15 cellular contexts compared by ENCODE assay signal in genomic region chr15:75153565-75154248, GRCh38. TPM values are rescaled to one million over a fixed set of nuclear protein-coding genes. Genes with fewer than 3 reads are reported as not detected.
DNase-seq lines count a peak whose midpoint lies in the region; ATAC-seq, FAIRE-seq and TF ChIP-seq lines count a peak whose summit lies in the region.
"Had no signal": no experiment of that assay in that cellular context is flagged by ENCODE, and none has a peak within 500 bp of the region (broad histone marks: within the 10 kb centered on the region; RNA-seq: fewer than 3 reads in every experiment).

No MANE protein-coding gene starts in this region.

- H3K9ac ChIP-seq in BLaER1 treated with 17β-estradiol and CSF1 and Interleukin-3, amounts not matched to agents 10 nM and 100 nM = peak overlapping the region in 10 of 11 experiments; percentile 29 to 76 (median 65); a peak in 16 of 22 replicates
- H3K9ac ChIP-seq in HepG2 (ENCODE audit: insufficient read depth, low read depth, low read length) = peak overlapping the region; percentile 28; the same call in 1 of the 2 replicates

- CTCF ChIA-PET in HEK293 (lab: Yijun Ruan, JAX) (no interaction called here), HepG2 (lab: Yijun Ruan, JAX; ENCODE audit: low intra/inter-chr PET ratio, low total read pairs) (no interaction called here)

- H3K4me2 ChIP-seq in BLaER1 treated with 17β-estradiol and CSF1 and Interleukin-3, amounts not matched to agents 10 nM and 100 nM = peak overlapping the region; percentile 71 to 96 (median 90)
- peak overlapping the region; percentile 13; the same call in 1 of the 2 replicates for H3K4me2 ChIP-seq in HepG2 (ENCODE audit: low read depth, low read length)

- H3K27me3 ChIP-seq in BLaER1 treated with 17β-estradiol and CSF1 and Interleukin-3, amounts not matched to agents 10 nM and 100 nM = no peaks in the 10 kb centered on the region
- H3K27me3 ChIP-seq in HepG2 (ENCODE audit: control insufficient read depth in 1 of 2, insufficient read depth in 2 of 2, low read length in 2 of 2) = no peaks in the 10 kb centered on the region; a peak in 1 of 5 replicates

- BruUV-seq in HepG2 (replicated peaks; lab: Mats Ljungman, UMichigan) = no TSS peak

- no peak for TF ChIP-seq RAD21 in HepG2 (CRISPR knock-in tag; IDR thresholded peaks at IDR 0.05)

- peak overlapping the region in 3 of 6 donors; percentile 53 to 76 (median 73) for H3K27ac Mint-ChIP-seq in immature natural killer cell
- H3K27ac Mint-ChIP-seq: activated CD4-positive, alpha-beta T cell treated with anti-CD3 and anti-CD28 coated beads, Interleukin-2, amount 10 ng/mL, durations not matched to agents 7 days and 5 days had no signal

- in situ Hi-C loops in HepG2 (cut with HindIII; ENCODE audit: extremely low pct_ligation_motif_present, low pct_unique_long_range_greater_than_20kb) = loop anchor here (5.0 kb wide), 1 partner anchor 49 kb away; the partner anchor contains the start of gene C15orf39

- no peaks in the 10 kb centered on the region for H3K36me3 Mint-ChIP-seq in immature natural killer cell

- peaks cover 30 to 33% of the 10 kb centered on the region in 2 donors for H3K4me1 Mint-ChIP-seq in immature natural killer cell

- peaks cover 0 to 2% (median 1%) of the 10 kb centered on the region in 3 donors for H3K27me3 Mint-ChIP-seq in immature natural killer cell (ENCODE audit: low read depth in 3 of 3)

- H3K9me3 Mint-ChIP-seq in immature natural killer cell = no peaks in the 10 kb centered on the region

- no peak overlapping the region for H2AFZ ChIP-seq in HepG2 (ENCODE audit: low read length)

- H3K4me3 Mint-ChIP-seq in immature natural killer cell = no peak overlapping the region
- H3K4me3 Mint-ChIP-seq: activated CD4-positive, alpha-beta T cell treated with anti-CD3 and anti-CD28 coated beads, Interleukin-2, amount 10 ng/mL, durations not matched to agents 7 days and 5 days had no signal

- no peak for TF ChIP-seq POLR2A in HepG2 (IDR thresholded peaks at IDR 0.05; ENCODE audit: insufficient read depth in 1 of 2, low read depth in 2 of 2, low read length in 2 of 2)

- peaks cover 45 to 91% (median 72%) of the 10 kb centered on the region in 10 experiments for H3K4me1 ChIP-seq in BLaER1 treated with 17β-estradiol and CSF1 and Interleukin-3, amounts not matched to agents 10 nM and 100 nM
- 0 out of 2 replicates have a peak, but pooled peaks cover 4% of the 10 kb centered on the region for H3K4me1 ChIP-seq in HEK293 (ENCODE audit: control insufficient read depth, insufficient read depth, low read length)
- peaks cover 73% of the 10 kb centered on the region for H3K4me1 ChIP-seq in HepG2 (ENCODE audit: insufficient read depth, low read length)

- peaks cover 6 to 40% (median 17%) of the 10 kb centered on the region in 11 experiments for H3K9me3 ChIP-seq in BLaER1 treated with 17β-estradiol and CSF1 and Interleukin-3, amounts not matched to agents 10 nM and 100 nM (replicated peaks in 1 of 11)
- no peaks in the 10 kb centered on the region for H3K9me3 ChIP-seq in HEK293 (ENCODE audit: control insufficient read depth, insufficient read depth, low read depth, low read length)
- H3K9me3 ChIP-seq in HepG2 (ENCODE audit: low read length) = no peaks in the 10 kb centered on the region

- no peaks in the 10 kb centered on the region for H3K36me3 ChIP-seq in BLaER1 treated with 17β-estradiol and CSF1 and Interleukin-3, amounts not matched to agents 10 nM and 100 nM
- H3K36me3 ChIP-seq in HEK293 (ENCODE audit: control insufficient read depth in 2 of 2, insufficient read depth in 1 of 2, low read length in 2 of 2) (no peaks in the 10 kb centered on the region), HepG2 (replicated peaks in 1 of 2; ENCODE audit: control insufficient read depth in 1 of 2, insufficient read depth in 2 of 2, low read length in 2 of 2) (no peaks in the 10 kb centered on the region)

- WGBS in HepG2 (ENCODE audit: low lambda C conversion rate) = 85% methylated on average over 7 of the region's 7 CpGs

- H3K79me2 ChIP-seq in HepG2 (ENCODE audit: insufficient read depth, low read length) = no peaks in the 10 kb centered on the region

- H3K4me3 ChIP-seq in BLaER1 treated with 17β-estradiol and CSF1 and Interleukin-3, amounts not matched to agents 10 nM and 100 nM = peak overlapping the region in 4 of 10 experiments; percentile 18 to 39 (median 33); a peak in 8 of 20 replicates
- H3K4me3 ChIP-seq in HEK293 (ENCODE audit: low read depth, low read length) (no peak overlapping the region), HepG2 (replicated peaks in 1 of 3; ENCODE audit: insufficient read depth in 1 of 3, low read depth in 2 of 3, low read length in 3 of 3) (no peak overlapping the region)

- DNase-seq in SIG-M5 (lab: John Stamatoyannopoulos, UW) (peak; percentile 22), HepG2 (ENCODE audit: low spot score) (no peak), immature natural killer cell (no peak)
- DNase-seq in activated CD4-positive, alpha-beta T cell treated with anti-CD3 and anti-CD28 coated beads, Interleukin-2, amount 50 U/mL, for 48 hours = no peak
- DNase-seq: activated T-cell treated with anti-CD3 and anti-CD28 coated beads, Interleukin-2, amount 50 U/mL, for 48 hours; amniotic stem cell; DMS79 treated with DMSO at 0.1 percent for 48 hours; kidney glomerular epithelial cell had no signal

- H3K27ac ChIP-seq in BLaER1 treated with 17β-estradiol and CSF1 and Interleukin-3, amounts not matched to agents 10 nM and 100 nM = peak overlapping the region in 10 of 11 experiments; percentile 65 to 89 (median 78); a peak in 18 of 22 replicates
- H3K27ac ChIP-seq in HEK293 (ENCODE audit: extremely low read depth, low read depth, low read length) (no peak overlapping the region), HepG2 (ENCODE audit: extremely low read length, insufficient read depth, low read length) (peak overlapping the region; percentile 5)
- H3K27ac ChIP-seq: epithelial cell of prostate had no signal

- TF ChIP-seq CTCF in HEK293 (tag by site-specific recombination; IDR thresholded peaks at IDR 0.05) = no peak
- TF ChIP-seq CTCF in HepG2 (CRISPR knock-in tag; IDR thresholded peaks at IDR 0.05) = no peak

- no peak for FAIRE-seq in HepG2 (lab: Jason Lieb, UNC)

- TF ChIP-seq EP300 in HepG2 (IDR thresholded peaks at IDR 0.05; ENCODE audit: low read depth in 2 of 2, low read length in 2 of 2) = no peak
- no peak for TF ChIP-seq EP300 in HepG2 (CRISPR knock-in tag; IDR thresholded peaks at IDR 0.05; ENCODE audit: borderline replicate concordance)

- POLR2A ChIA-PET in HEK293 (lab: Yijun Ruan, JAX) (interaction anchor here (0.7 to 1.4 kb wide), 2 partner anchors 48 to 603 kb away, joined by 3 to 4 read pairs; partner anchors contain the start of gene C15orf39), HepG2 (lab: Yijun Ruan, JAX) (interaction anchor here (0.6 to 1.6 kb wide), 8 partner anchors 9 to 488 kb away, joined by 3 to 10 read pairs (median 4); partner anchors contain the start of gene C15orf39)

- ATAC-seq in HepG2 (no peak), esophagus mucosa (no peak), HG03521 (IDR thresholded peaks at IDR 0.05; ENCODE audit: unreplicated experiment) (no peak)
- ATAC-seq: PC-3 had no signal

- intact Hi-C loops in HepG2 (cut with micrococcal nuclease; ENCODE audit: unreplicated experiment) = no loop called here

- H4K20me1 ChIP-seq in BLaER1 treated with 17β-estradiol and CSF1 and Interleukin-3, amounts not matched to agents 10 nM and 100 nM = no peaks in the 10 kb centered on the region
- H4K20me1 ChIP-seq in HepG2 (ENCODE audit: insufficient read depth, low read length) = no peaks in the 10 kb centered on the region

TF ChIP-seq in HepG2, 621 proteins besides CTCF, POLR2A, EP300 and RAD21:
- TF ChIP-seq XBP1 (CRISPR knock-in tag; IDR thresholded peaks at IDR 0.05) = no peak
- TF ChIP-seq ZSCAN22 (CRISPR knock-in tag; IDR thresholded peaks at IDR 0.05) = peak; percentile 84
- TF ChIP-seq, protein P1, sequence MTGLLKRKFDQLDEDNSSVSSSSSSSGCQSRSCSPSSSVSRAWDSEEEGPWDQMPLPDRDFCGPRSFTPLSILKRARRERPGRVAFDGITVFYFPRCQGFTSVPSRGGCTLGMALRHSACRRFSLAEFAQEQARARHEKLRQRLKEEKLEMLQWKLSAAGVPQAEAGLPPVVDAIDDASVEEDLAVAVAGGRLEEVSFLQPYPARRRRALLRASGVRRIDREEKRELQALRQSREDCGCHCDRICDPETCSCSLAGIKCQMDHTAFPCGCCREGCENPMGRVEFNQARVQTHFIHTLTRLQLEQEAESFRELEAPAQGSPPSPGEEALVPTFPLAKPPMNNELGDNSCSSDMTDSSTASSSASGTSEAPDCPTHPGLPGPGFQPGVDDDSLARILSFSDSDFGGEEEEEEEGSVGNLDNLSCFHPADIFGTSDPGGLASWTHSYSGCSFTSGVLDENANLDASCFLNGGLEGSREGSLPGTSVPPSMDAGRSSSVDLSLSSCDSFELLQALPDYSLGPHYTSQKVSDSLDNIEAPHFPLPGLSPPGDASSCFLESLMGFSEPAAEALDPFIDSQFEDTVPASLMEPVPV (CRISPR knock-in tag; IDR thresholded peaks at IDR 0.05) = no peak
- no peak for TF ChIP-seq HOXD1 (CRISPR knock-in tag; IDR thresholded peaks at IDR 0.05)
- no peak for TF ChIP-seq SNAPC2 (CRISPR knock-in tag; IDR thresholded peaks at IDR 0.05)

RNA-seq across cellular contexts. Expression of gene C15orf39, which starts 48.0 kb away (rescaled TPM):
- total RNA-seq in HepG2 (2016; rRNA removed; fragmentation: Illumina TruSeq; extraction: Trizol) (13.5 and 17.5 TPM in 2 replicates), esophagus mucosa (23.1 TPM)
- total RNA-seq in HepG2 (2016; cell fraction: cytosol; rRNA removed; fragmentation: Illumina TruSeq; extraction: Trizol; ENCODE audit: low read depth) = 3.3 and 3.4 TPM in 2 replicates
- 14.9 and 16.1 TPM in 2 replicates for total RNA-seq in HepG2 (2016; cell fraction: insoluble cytoplasmic fraction; rRNA removed; fragmentation: Illumina TruSeq; extraction: Trizol)
- 10.8 and 11.9 TPM in 2 replicates for total RNA-seq in HepG2 (2016; cell fraction: membrane; rRNA removed; fragmentation: Illumina TruSeq; extraction: Trizol)
- 15.0 and 15.3 TPM in 2 replicates for total RNA-seq in HepG2 (2016; cell fraction: nucleus; rRNA removed; fragmentation: Illumina TruSeq; extraction: Trizol)
- polyA plus RNA-seq in HepG2 (2011; rRNA removed) (6.2 and 8.1 TPM in 2 replicates), immature natural killer cell (10 to 100 TPM in 1 of 3 donors, 1 to 10 TPM in 2; 3.8 to 14.0 (median 4.7) TPM)
- polyA plus RNA-seq in HepG2 (2011; cell fraction: cytosol; rRNA removed) = 3.4 and 5.1 TPM in 2 replicates
- 22.0 and 24.2 TPM in 2 replicates for polyA plus RNA-seq in HepG2 (2011; cell fraction: nucleus; rRNA removed)
- 14.6 and 19.5 TPM in 2 replicates for polyA plus RNA-seq in HepG2 (2012)
- polyA plus RNA-seq in HepG2 (2016; cell fraction: cytosol; fragmentation: Illumina TruSeq; extraction: Trizol; ENCODE audit: low read depth) = 1.9 and 2.1 TPM in 2 replicates
- polyA plus RNA-seq in HepG2 (2016; cell fraction: insoluble cytoplasmic fraction; fragmentation: Illumina TruSeq; extraction: Trizol; ENCODE audit: low read depth) = 20.1 and 30.7 TPM in 2 replicates
- polyA plus RNA-seq in HepG2 (2016; cell fraction: membrane; fragmentation: Illumina TruSeq; extraction: Trizol; ENCODE audit: low read depth) = 5.4 and 6.0 TPM in 2 replicates
- polyA plus RNA-seq in HepG2 (2016; cell fraction: nucleus; fragmentation: Illumina TruSeq; extraction: Trizol; ENCODE audit: insufficient read depth, low read depth) = 23.1 and 30.5 TPM in 2 replicates
- polyA minus RNA-seq in HepG2 (2011; rRNA and poly(A)+ RNA removed; ENCODE audit: low replicate concordance) = 26.0 and 33.5 TPM in 2 replicates
- polyA minus RNA-seq in HepG2 (2011; cell fraction: cytosol; rRNA and poly(A)+ RNA removed) = 17.1 and 17.5 TPM in 2 replicates
- polyA minus RNA-seq in HepG2 (2011; cell fraction: nucleus; rRNA and poly(A)+ RNA removed) = 20.3 and 23.0 TPM in 2 replicates
